ENCODE assay signal across 8 cellular contexts in genomic region chr22:46053563-46054090, GRCh38.
DNase-seq lines count a peak whose midpoint lies in the region; ATAC-seq, FAIRE-seq and TF ChIP-seq lines count a peak whose summit lies in the region.

No MANE protein-coding gene starts in this region.

- peak; percentile 73 for DNase-seq in NCI-H146 (lab: John Stamatoyannopoulos, UW)
- no peak for DNase-seq in NCI-H146 treated with DMSO at 0.1 percent for 48 hours (lab: John Stamatoyannopoulos, UW; ENCODE audit: unreplicated experiment)
- DNase-seq in RCC 7860 (ENCODE audit: low spot score): peak; percentile 47
- peak; percentile 54 to 77 for DNase-seq in activated naive CD4-positive, alpha-beta T cell treated with anti-CD3 and anti-CD28 coated beads, Interleukin-2, amount 50 U/mL, for 72 hours (ENCODE audit: low spot score in 2 of 2)
- peak in 40 of 42 donors; percentile 70 to 93 (median 85) for DNase-seq in head of caudate nucleus
- DNase-seq in psoas muscle: peak; percentile 78 to 92

- H3K27ac ChIP-seq in psoas muscle: peak overlapping the region; percentile 99

- H3K9me3 Mint-ChIP-seq in activated naive CD4-positive, alpha-beta T cell treated with anti-CD3 and anti-CD28 coated beads, Interleukin-2, amount 50 U/mL, for 72 hours: no peaks in the 10 kb centered on the region

- ATAC-seq in activated naive CD4-positive, alpha-beta T cell treated with anti-CD3 and anti-CD28 coated beads, Interleukin-2, amount 50 U/mL, for 72 hours: peak; percentile 61 to 68
- ATAC-seq in psoas muscle (peak; percentile 75 to 82 (median 76)), HG03432 (IDR thresholded peaks at IDR 0.05; ENCODE audit: unreplicated experiment) (no peak), GM18858 (IDR thresholded peaks at IDR 0.05; ENCODE audit: unreplicated experiment) (no peak)

- peaks cover 63% of the 10 kb centered on the region for H3K4me1 ChIP-seq in psoas muscle

- H3K27ac Mint-ChIP-seq in activated naive CD4-positive, alpha-beta T cell treated with anti-CD3 and anti-CD28 coated beads, Interleukin-2, amount 50 U/mL, for 72 hours: peak overlapping the region; percentile 91 to 98

- H3K4me3 ChIP-seq in psoas muscle: peak overlapping the region; percentile 86

- no peaks in the 10 kb centered on the region for H3K36me3 Mint-ChIP-seq in activated naive CD4-positive, alpha-beta T cell treated with anti-CD3 and anti-CD28 coated beads, Interleukin-2, amount 50 U/mL, for 72 hours

- no peaks in the 10 kb centered on the region for H3K36me3 ChIP-seq in psoas muscle (ENCODE audit: insufficient read depth in 1 of 2, low read depth in 1 of 2)

- intact Hi-C loops in head of caudate nucleus (cut with DNase I): no loop called here
- intact Hi-C loops in psoas muscle (cut with DNase I): loop anchor here in 1 of 2 donors (2.0 kb wide), 1 partner anchor 15 kb away; no protein-coding TSS in a partner anchor

- 0 to 1% (median 1%) methylated on average over 24 to 37 of the region's 37 CpGs for WGBS in psoas muscle, 3 donors

- FAIRE-seq in RCC 7860 (lab: Jason Lieb, UNC): no peak

- no peaks in the 10 kb centered on the region for H3K27me3 ChIP-seq in psoas muscle (ENCODE audit: insufficient read depth in 3 of 3, low read length in 2 of 3)

- no peak for TF ChIP-seq CTCF in psoas muscle (IDR thresholded peaks at IDR 0.05)

- no peaks in the 10 kb centered on the region for H3K9me3 ChIP-seq in psoas muscle

Comparison
In these comparisons a context has a peak if more than half of its experiments do, and no peak if none do; other contexts are left out.
1. ATAC-seq: peak in activated naive CD4-positive, alpha-beta T cell treated with anti-CD3 and anti-CD28 coated beads, Interleukin-2, amount 50 U/mL, for 72 hours (2 of 2) and psoas muscle (4 of 4); none in HG03432 (single experiment) and GM18858 (single experiment).